Comparison of ENCODE assay signal across 9 cellular contexts in genomic region chr10:128263891-128264688, GRCh38.
DNase-seq lines count a peak whose midpoint lies in the region; ATAC-seq, FAIRE-seq and TF ChIP-seq lines count a peak whose summit lies in the region.
"Had no signal": no experiment of that assay in that cellular context is flagged by ENCODE, and none has a peak within 500 bp of the region (broad histone marks: within the 10 kb centered on the region; RNA-seq: fewer than 3 reads in every experiment).

No MANE protein-coding gene starts in this region.

- no peaks in the 10 kb centered on the region for H3K27me3 ChIP-seq in GM06990 (replicated peaks; ENCODE audit: control insufficient read depth, insufficient read depth, low read length)

- H3K4me3 ChIP-seq in GM06990 (replicated peaks; ENCODE audit: low read depth, low read length) (no peak overlapping the region), kidney (ENCODE audit: low read length in 2 of 2) (no peak overlapping the region)

- TF ChIP-seq CTCF in 22Rv1 (IDR thresholded peaks at IDR 0.05) (peak; percentile 83), GM06990 (IDR thresholded peaks at IDR 0.05; ENCODE audit: insufficient read depth, low read length, poor library complexity, severe bottlenecking) (peak; percentile 68), brain (conservative IDR thresholded peaks at IDR 0.05) (peak; percentile 70 to 78), kidney (IDR thresholded peaks at IDR 0.05; ENCODE audit: borderline replicate concordance, extremely low read depth, insufficient read depth) (peak; percentile 55)

- no peaks in the 10 kb centered on the region for H3K36me3 Mint-ChIP-seq in brain
- H3K36me3 Mint-ChIP-seq: immature natural killer cell had no signal

- DNase-seq in GM06990 (ENCODE audit: extremely low read depth, insufficient read length) (no peak), KBM-7 (peak; percentile 61), SW 1271 (lab: John Stamatoyannopoulos, UW) (peak; percentile 23 to 47), kidney (no peak)
- DNase-seq in stimulated activated CD4-positive, alpha-beta T cell treated with anti-CD3 and anti-CD28 coated beads, Interleukin-4, amount 100 ng/mL, for 24 hours: peak; percentile 36

- no peak overlapping the region for H3K9ac ChIP-seq in kidney (ENCODE audit: low read length in 2 of 2)

- no peak for ATAC-seq in HG03045 (IDR thresholded peaks at IDR 0.05; ENCODE audit: unreplicated experiment)

- H3K36me3 ChIP-seq in GM06990 (ENCODE audit: control insufficient read depth, insufficient read depth, low read length): no peaks in the 10 kb centered on the region
- H3K36me3 ChIP-seq in kidney (ENCODE audit: control insufficient read depth in 1 of 2, insufficient read depth in 2 of 2, low read length in 2 of 2): no peaks in the 10 kb centered on the region

- no peak overlapping the region for H3K4me3 Mint-ChIP-seq in brain
- H3K4me3 Mint-ChIP-seq: immature natural killer cell had no signal

- no peaks in the 10 kb centered on the region for H3K4me1 ChIP-seq in kidney (ENCODE audit: control insufficient read depth in 1 of 2, insufficient read depth in 1 of 2, low read depth in 1 of 2, low read length in 2 of 2)

- H3K9me3 Mint-ChIP-seq in brain: peaks cover 0 to 2% (median 0%) of the 10 kb centered on the region in 5 experiments

- no peaks in the 10 kb centered on the region for H3K9me3 ChIP-seq in kidney (ENCODE audit: control insufficient read depth in 1 of 2, low read length in 2 of 2)

- peak overlapping the region in 1 of 5 experiments; percentile 69 for H3K27ac Mint-ChIP-seq in brain
- H3K27ac Mint-ChIP-seq: immature natural killer cell had no signal

- in situ Hi-C loops in KBM-7 (cut with MboI; ENCODE audit: low pct_unique_long_range_greater_than_20kb, low sequenced_read_pairs): no loop called here

- peak; percentile 64 for FAIRE-seq in kidney (lab: Jason Lieb, UNC)

- intact Hi-C loops in kidney (cut with DNase I): no loop called here

- peaks cover 72% of the 10 kb centered on the region for H3K27me3 Mint-ChIP-seq in brain

- H3K4me1 Mint-ChIP-seq in brain: peaks cover 44% of the 10 kb centered on the region

- H3K27ac ChIP-seq in 22Rv1 (no peak overlapping the region), kidney (ENCODE audit: low read depth in 2 of 2, low read length in 2 of 2) (no peak overlapping the region)

Comparison
In these comparisons a context has a peak if more than half of its experiments do, and no peak if none do; other contexts are left out.
1. DNase-seq: peak in KBM-7 (single experiment), SW 1271 (2 of 2) and stimulated activated CD4-positive, alpha-beta T cell treated with anti-CD3 and anti-CD28 coated beads, Interleukin-4, amount 100 ng/mL, for 24 hours (single experiment); none in GM06990 (single experiment) and kidney (single experiment).
2. Peak in every context shown above with its lines, with median percentiles within 50 percentile points of each other: CTCF ChIP-seq.